In genomic region chr6:41509596-41509995, GRCh38 we compare ENCODE assay signal across 21 cellular contexts. TPM values are rescaled to one million over a fixed set of nuclear protein-coding genes. Genes with fewer than 3 reads are reported as not detected.
DNase-seq lines count a peak whose midpoint lies in the region; ATAC-seq and TF ChIP-seq lines count a peak whose summit lies in the region.
"Had no signal": no experiment of that assay in that cellular context is flagged by ENCODE, and none has a peak within 500 bp of the region (broad histone marks: within the 10 kb centered on the region; RNA-seq: fewer than 3 reads in every experiment).

No MANE protein-coding gene starts in this region.

- H3K4me3 ChIP-seq in Caco-2 (ENCODE audit: low read depth, low read length) (no peak overlapping the region), gastroesophageal sphincter (no peak overlapping the region)
- H3K4me3 ChIP-seq: BLaER1 treated with 17β-estradiol and CSF1 and Interleukin-3, amounts not matched to agents 10 nM and 100 nM; GM23248; SJCRH30 had no signal

- H3K4me1 Mint-ChIP-seq in Caco-2 (ENCODE audit: low read depth, unreplicated experiment): peaks cover 46% of the 10 kb centered on the region
- H3K4me1 Mint-ChIP-seq in progenitor cell of endocrine pancreas (ENCODE audit: low read depth): peaks cover 37% of the 10 kb centered on the region

- H3K9me3 ChIP-seq in Caco-2: no peaks in the 10 kb centered on the region
- no peaks in the 10 kb centered on the region for H3K9me3 ChIP-seq in gastroesophageal sphincter
- H3K9me3 ChIP-seq: BLaER1 treated with 17β-estradiol and CSF1 and Interleukin-3, amounts not matched to agents 10 nM and 100 nM; SJCRH30 had no signal

- H3K27ac Mint-ChIP-seq in Caco-2 (ENCODE audit: unreplicated experiment): peak overlapping the region; percentile 47
- peak overlapping the region; percentile 82 for H3K27ac Mint-ChIP-seq in progenitor cell of endocrine pancreas
- H3K27ac Mint-ChIP-seq: CD4-positive, alpha-beta T cell had no signal

- no peak for ATAC-seq in activated CD4-positive, CD25-positive, alpha-beta regulatory T cell treated with anti-CD3 and anti-CD28 coated beads, Interleukin-2, amount 50 U/mL, for 24 hours
- ATAC-seq in gastroesophageal sphincter: no peak
- ATAC-seq: PC-3, Right ventricle myocardium inferior, SK-N-SH treated with all-trans-retinoic acid at 6 μM for 48 hours had no signal

- BruUV-seq in Caco-2 (replicated peaks; lab: Mats Ljungman, UMichigan): no TSS peak

- H3K4me1 ChIP-seq in Caco-2 (peaks cover 36% of the 10 kb centered on the region), gastroesophageal sphincter (peaks cover 0 to 23% (median 14%) of the 10 kb centered on the region in 3 donors)

- no peak for TF ChIP-seq EP300 in gastroesophageal sphincter (IDR thresholded peaks at IDR 0.05)

- H3K27me3 ChIP-seq in Caco-2 (replicated peaks; ENCODE audit: control insufficient read depth, insufficient read depth, low read length): no peaks in the 10 kb centered on the region
- H3K27me3 ChIP-seq in gastroesophageal sphincter: peaks cover 23% of the 10 kb centered on the region
- H3K27me3 ChIP-seq: SJCRH30 had no signal

- H3K9me3 Mint-ChIP-seq in Caco-2 (ENCODE audit: unreplicated experiment): no peaks in the 10 kb centered on the region
- H3K9me3 Mint-ChIP-seq in progenitor cell of endocrine pancreas (ENCODE audit: low read depth): no peaks in the 10 kb centered on the region
- H3K9me3 Mint-ChIP-seq: CD4-positive, alpha-beta T cell had no signal

- POLR2A ChIA-PET in Caco-2 (lab: Charles Lee): interaction anchor here (0.6 kb wide), 1 partner anchor 15 kb away, joined by 3 read pairs; no protein-coding TSS in a partner anchor

- intact Hi-C loops in Caco-2 (cut with micrococcal nuclease; ENCODE audit: unreplicated experiment): no loop called here

- H3K4me3 Mint-ChIP-seq in Caco-2 (ENCODE audit: unreplicated experiment): no peak overlapping the region
- H3K4me3 Mint-ChIP-seq in progenitor cell of endocrine pancreas (ENCODE audit: low read depth): no peak overlapping the region
- H3K4me3 Mint-ChIP-seq: CD4-positive, alpha-beta T cell had no signal

- DNase-seq in Caco-2 (no peak), NCI-H1694 treated with DMSO at 0.1 percent for 48 hours (lab: John Stamatoyannopoulos, UW) (peak; percentile 34), left kidney (ENCODE audit: low read depth, low spot score) (peak; percentile 98), progenitor cell of endocrine pancreas (ENCODE audit: low spot score, unreplicated experiment) (no peak), OCI-M1 (lab: John Stamatoyannopoulos, UW) (no peak)
- DNase-seq: CD4-positive, alpha-beta T cell; GM23248; H7; NCI-H1092; NCI-H1436 treated with DMSO at 0.1 percent for 48 hours; NCI-H345; NCI-H510A treated with DMSO at 0.1 percent for 48 hours; NCI-H748 treated with DMSO at 0.1 percent for 48 hours; PC-3; SJCRH30 had no signal

- TF ChIP-seq CTCF in Caco-2 (IDR thresholded peaks at IDR 0.05; ENCODE audit: insufficient read depth in 1 of 2, low read depth in 1 of 2, low read length in 1 of 2, severe bottlenecking in 1 of 2, unreplicated experiment in 1 of 2) (no peak), progenitor cell of endocrine pancreas (IDR thresholded peaks at IDR 0.05; ENCODE audit: unreplicated experiment) (no peak), gastroesophageal sphincter (IDR thresholded peaks at IDR 0.05) (no peak)

- CTCF ChIA-PET in Caco-2 (lab: Charles Lee): interaction anchor here (1.0 to 1.5 kb wide), 3 partner anchors 11 to 86 kb away, joined by 3 to 5 read pairs (median 3); no protein-coding TSS in a partner anchor

- no peak for TF ChIP-seq POLR2A in gastroesophageal sphincter (IDR thresholded peaks at IDR 0.05)

- H3K27ac ChIP-seq in gastroesophageal sphincter: no peak overlapping the region
- H3K27ac ChIP-seq: BLaER1 treated with 17β-estradiol and CSF1 and Interleukin-3, amounts not matched to agents 10 nM and 100 nM; GM23248; HL-60; SJCRH30 had no signal

- H3K27me3 Mint-ChIP-seq in Caco-2 (ENCODE audit: insufficient read depth, unreplicated experiment) (no peaks in the 10 kb centered on the region), progenitor cell of endocrine pancreas (peaks cover 17% of the 10 kb centered on the region)

- H3K36me3 ChIP-seq in Caco-2 (ENCODE audit: control insufficient read depth, insufficient read depth, low read length) (no peaks in the 10 kb centered on the region; the same call in 1 of the 2 replicates), gastroesophageal sphincter (no peaks in the 10 kb centered on the region)
- H3K36me3 ChIP-seq: BLaER1 treated with 17β-estradiol and CSF1 and Interleukin-3, amounts not matched to agents 10 nM and 100 nM; SJCRH30 had no signal

- H3K36me3 Mint-ChIP-seq in Caco-2 (ENCODE audit: insufficient read depth, unreplicated experiment) (no peaks in the 10 kb centered on the region), progenitor cell of endocrine pancreas (ENCODE audit: insufficient read depth) (no peaks in the 10 kb centered on the region)

- 47 to 65% methylated on average over 3 to 4 of the region's 5 CpGs for WGBS in gastroesophageal sphincter (ENCODE audit: low coverage in 1 of 2), 2 donors

RNA-seq across cellular contexts. Expression of gene FOXP4, which starts 36.6 kb away (rescaled TPM):
- total RNA-seq in Caco-2 (2022): 108 and 117 TPM in 2 replicates
- 124 and 137 TPM in 2 replicates for total RNA-seq in progenitor cell of endocrine pancreas
- 10 to 100 TPM in 2 of 4 donors, 1 to 10 TPM in 2; 8.2 to 25.8 (median 11.7) TPM for total RNA-seq in gastroesophageal sphincter

Comparison
In these comparisons a context has a peak if more than half of its experiments do, and no peak if none do; other contexts are left out.
1. DNase-seq: peak in NCI-H1694 treated with DMSO at 0.1 percent for 48 hours (single experiment) and left kidney (single experiment); none in Caco-2 (0 of 2), progenitor cell of endocrine pancreas (single experiment) and OCI-M1 (single experiment).